ENCODE assay signal across 1 cellular context in the genomic region with DNA sequence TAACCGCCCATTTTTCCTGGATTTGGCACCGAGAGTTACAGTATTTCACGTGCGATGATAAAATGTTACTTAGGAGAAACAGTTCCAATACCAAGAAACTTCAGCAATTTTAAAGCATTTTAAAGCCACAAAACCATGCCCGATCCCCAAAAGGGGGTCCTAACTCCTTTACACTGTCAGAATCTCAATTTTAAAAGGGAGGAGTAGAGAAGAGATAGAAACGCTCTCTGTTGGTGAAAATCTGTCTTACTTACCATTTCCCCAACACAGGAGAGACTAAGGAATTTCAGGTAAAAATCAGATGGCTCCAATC.
TF ChIP-seq lines count a peak whose summit lies in the region.

No MANE protein-coding gene starts in this region.

TF ChIP-seq in H1, 55 proteins besides CTCF, POLR2A, EP300 and RAD21:
- TF ChIP-seq EZH2 (IDR thresholded peaks at IDR 0.05; ENCODE audit: low read depth, low read length, severe bottlenecking) = no peak
- TF ChIP-seq FOSL1 (IDR thresholded peaks at IDR 0.05; ENCODE audit: insufficient read depth, low read depth, low read length) = no peak
- TF ChIP-seq POU5F1 (IDR thresholded peaks at IDR 0.05; ENCODE audit: low read depth, low read length) = no peak
- no peak for TF ChIP-seq CBX5 (IDR thresholded peaks at IDR 0.05; ENCODE audit: low read depth, low read length)
- no peak for TF ChIP-seq JUND (IDR thresholded peaks at IDR 0.05; ENCODE audit: low read length)
- TF ChIP-seq BCL11A (IDR thresholded peaks at IDR 0.05; ENCODE audit: low read depth in 2 of 2, low read length in 2 of 2) = no peak
- TF ChIP-seq SAP30 (IDR thresholded peaks at IDR 0.05; ENCODE audit: insufficient read depth, insufficient replicate concordance, low read length) = no peak
- no peak for TF ChIP-seq EGR1 (IDR thresholded peaks at IDR 0.05; ENCODE audit: borderline replicate concordance, low read depth, low read length)
- no peak for TF ChIP-seq CEBPB (IDR thresholded peaks at IDR 0.05; ENCODE audit: low read depth, low read length)
